In genomic region chr2:11546072-11546471, GRCh38 we compare ENCODE assay signal across 16 cellular contexts. TPM values are rescaled to one million over a fixed set of nuclear protein-coding genes. Genes with fewer than 3 reads are reported as not detected.
A peak's percentile ranks its signal among the peaks of the same experiment; 100 is the strongest.
DNase-seq lines count a peak whose midpoint lies in the region; FAIRE-seq lines count a peak whose summit lies in the region.
"Had no signal": no experiment of that assay in that cellular context is flagged by ENCODE, and none has a peak within 500 bp of the region (broad histone marks: within the 10 kb centered on the region; RNA-seq: fewer than 3 reads in every experiment).

No MANE protein-coding gene starts in this region.

- in situ Hi-C loops in SK-MEL-5 (cut with HindIII; ENCODE audit: low pct_unique_long_range_greater_than_20kb, low sequenced_read_pairs): no loop called here

- DNase-seq in SK-MEL-5 (ENCODE audit: low read depth, low spot score) (peak; percentile 30), globus pallidus (ENCODE audit: low spot score) (peak; percentile 63), pons (ENCODE audit: low spot score) (peak; percentile 76), HTR-8/SVneo (ENCODE audit: insufficient read length, low spot score) (no peak), ureter (ENCODE audit: low spot score) (no peak)
- DNase-seq in activated CD4-positive, alpha-beta T cell treated with anti-CD3 and anti-CD28 coated beads, Interleukin-2, amount 50 U/mL, for 1 hour: no peak
- DNase-seq: BE2C; C1 segment of cervical spinal cord; Caco-2; CD4-positive, CD25-positive, alpha-beta regulatory T cell; CD8-positive, alpha-beta memory T cell; DMS153; DMS79 treated with DMSO at 0.1 percent for 48 hours; GOT3; HFFc6 had no signal

- no peak for FAIRE-seq in HTR-8/SVneo (lab: Jason Lieb, UNC)
- FAIRE-seq: GM12878 had no signal

RNA-seq across cellular contexts. Expression of gene GREB1, which starts 12.2 kb away (rescaled TPM):
- 57.6 and 72.2 TPM in 2 replicates for total RNA-seq in SK-MEL-5 (2014; rRNA removed; shearing (Covaris generic))
- polyA plus RNA-seq in SK-MEL-5 (2015; cell fraction: cytosol; rRNA removed): 73.8 and 91.7 TPM in 2 replicates
- polyA plus RNA-seq in SK-MEL-5 (2015; cell fraction: nucleus; rRNA removed): 61.7 and 64.1 TPM in 2 replicates
- total RNA-seq in ureter: 5.1 TPM

Comparison
In these comparisons a context has a peak if more than half of its experiments do, and no peak if none do; other contexts are left out.
1. DNase-seq: peak in SK-MEL-5 (single experiment), globus pallidus (single experiment) and pons (single experiment); none in activated CD4-positive, alpha-beta T cell treated with anti-CD3 and anti-CD28 coated beads, Interleukin-2, amount 50 U/mL, for 1 hour (single experiment), HTR-8/SVneo (single experiment) and ureter (single experiment).